Comparison of ENCODE assay signal across 23 cellular contexts in the genomic region with DNA sequence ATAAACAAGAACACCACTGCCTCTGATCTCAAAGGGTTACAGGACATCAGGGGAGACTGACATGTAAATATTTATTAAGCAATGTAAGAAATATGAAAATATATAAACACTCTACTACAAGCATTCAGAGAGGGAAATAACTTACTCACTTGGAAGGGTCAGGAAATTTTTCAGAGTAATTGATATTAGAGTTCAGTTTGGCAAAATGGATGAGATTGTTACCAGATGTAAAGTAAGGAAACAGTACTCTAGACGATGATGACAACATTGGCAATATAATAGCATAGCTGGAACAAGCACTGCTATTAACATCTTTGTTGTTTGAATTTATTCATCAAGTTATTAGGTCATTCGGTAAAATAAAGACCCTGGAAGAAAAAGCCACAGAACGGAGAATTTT. TPM values are rescaled to one million over a fixed set of nuclear protein-coding genes. Genes with fewer than 3 reads are reported as not detected.
A peak's percentile ranks its signal among the peaks of the same experiment; 100 is the strongest.
DNase-seq lines count a peak whose midpoint lies in the region; ATAC-seq and TF ChIP-seq lines count a peak whose summit lies in the region.
"Had no signal": no experiment of that assay in that cellular context is flagged by ENCODE, and none has a peak within 500 bp of the region (broad histone marks: within the 10 kb centered on the region; RNA-seq: fewer than 3 reads in every experiment).

No MANE protein-coding gene starts in this region.

- ATAC-seq in Right ventricle myocardium superior (ENCODE audit: poor library complexity) (peak; percentile 39), gastroesophageal sphincter (peak; percentile 17), HG03354 (IDR thresholded peaks at IDR 0.05; ENCODE audit: poor library complexity, severe bottlenecking, unreplicated experiment) (no peak)
- ATAC-seq: activated CD8-positive, alpha-beta T cell treated with anti-CD3 and anti-CD28 coated beads, Interleukin-2, amount 10 ng/mL, durations not matched to agents 7 days and 5 days; stimulated activated naive CD8-positive, alpha-beta T cell treated with anti-CD3 and anti-CD28 coated beads, Interleukin-15, amount 100 ng/mL, for 72 hours had no signal

- no peaks in the 10 kb centered on the region for H3K79me2 ChIP-seq in parathyroid adenoma

- no peaks in the 10 kb centered on the region for H3K27me3 ChIP-seq in right atrium auricular region
- no peaks in the 10 kb centered on the region for H3K27me3 ChIP-seq in gastroesophageal sphincter
- no peaks in the 10 kb centered on the region for H3K27me3 ChIP-seq in parathyroid adenoma (ENCODE audit: control insufficient read depth, insufficient read depth, low read length)
- H3K27me3 ChIP-seq in uterus = no peaks in the 10 kb centered on the region
- H3K27me3 ChIP-seq: brain microvascular endothelial cell, dorsolateral prefrontal cortex, ovary, tibial artery had no signal

- H3K9ac ChIP-seq in parathyroid adenoma = no peak overlapping the region

- H3K36me3 ChIP-seq in right atrium auricular region (no peaks in the 10 kb centered on the region), gastroesophageal sphincter (no peaks in the 10 kb centered on the region), parathyroid adenoma (ENCODE audit: control insufficient read depth, insufficient read depth, low read length) (no peaks in the 10 kb centered on the region), uterus (no peaks in the 10 kb centered on the region)
- H3K36me3 ChIP-seq: brain microvascular endothelial cell, ovary, tibial artery had no signal

- H2AFZ ChIP-seq in parathyroid adenoma = no peak overlapping the region

- no peak for DNase-seq in Right ventricle myocardium superior
- DNase-seq in right atrium auricular region (ENCODE audit: low spot score) = no peak
- no peak for DNase-seq in uterus
- no peak for DNase-seq in NCI-H128 (lab: John Stamatoyannopoulos, UW; ENCODE audit: unreplicated experiment)
- DNase-seq in DMS114 treated with DMSO at 0.1 percent for 48 hours (lab: John Stamatoyannopoulos, UW; ENCODE audit: unreplicated experiment) = no peak
- DNase-seq: 8988T; activated CD8-positive, alpha-beta T cell treated with anti-CD3 and anti-CD28 coated beads, Interleukin-2, amount 10 ng/mL, durations not matched to agents 7 days and 5 days; activated naive CD4-positive, alpha-beta T cell treated with anti-CD3 and anti-CD28 coated beads for 36 hours; DND-41; dorsolateral prefrontal cortex; GF-D8; NCI-H146; stimulated activated CD4-positive, alpha-beta T cell treated with anti-CD3 and anti-CD28 coated beads, Interleukin-12 subunit alpha, Interleukin-12 subunit beta, amount 100 ng/mL, for 4 hours; stimulated activated CD4-positive, alpha-beta T cell treated with anti-CD3 and anti-CD28 coated beads, Interleukin-2, amount 100 ng/mL, for 48 hours; stimulated activated naive CD8-positive, alpha-beta T cell treated with anti-CD3 and anti-CD28 coated beads, Interleukin-15, amount 100 ng/mL, for 72 hours; tibial artery had no signal

- no peak for TF ChIP-seq EP300 in gastroesophageal sphincter (IDR thresholded peaks at IDR 0.05)

- H3K27ac ChIP-seq in right atrium auricular region = peak overlapping the region in 1 of 2 donors; percentile 33
- H3K27ac ChIP-seq in gastroesophageal sphincter = peak overlapping the region; percentile 3 to 67 (median 44)
- peak overlapping the region; percentile 0 for H3K27ac ChIP-seq in parathyroid adenoma
- H3K27ac ChIP-seq in uterus = peak overlapping the region; percentile 52 to 70
- H3K27ac ChIP-seq: brain microvascular endothelial cell, tibial artery had no signal

- no peaks in the 10 kb centered on the region for H3K9me3 ChIP-seq in right atrium auricular region
- no peaks in the 10 kb centered on the region for H3K9me3 ChIP-seq in gastroesophageal sphincter
- no peaks in the 10 kb centered on the region for H3K9me3 ChIP-seq in parathyroid adenoma (ENCODE audit: control insufficient read depth, low read length)
- no peaks in the 10 kb centered on the region for H3K9me3 ChIP-seq in uterus
- H3K9me3 ChIP-seq: mucosa of descending colon, ovary, tibial artery had no signal

- intact Hi-C loops in Right ventricle myocardium superior (cut with DNase I) = no loop called here
- intact Hi-C loops in uterus (cut with DNase I; ENCODE audit: low total_unique reads) = no loop called here

- TF ChIP-seq POLR2A in gastroesophageal sphincter (IDR thresholded peaks at IDR 0.05) = no peak
- no peak for TF ChIP-seq POLR2A in uterus (IDR thresholded peaks at IDR 0.05)

- H3K4me1 ChIP-seq in right atrium auricular region (peaks cover 0 to 41% of the 10 kb centered on the region in 2 donors), gastroesophageal sphincter (peaks cover 3 to 46% (median 9%) of the 10 kb centered on the region in 3 donors), parathyroid adenoma (no peaks in the 10 kb centered on the region), uterus (peaks cover under 1 to 17% of the 10 kb centered on the region in 2 donors)

- no peak overlapping the region for H3K4me2 ChIP-seq in parathyroid adenoma (ENCODE audit: low read length)

- TF ChIP-seq CTCF in right atrium auricular region (IDR thresholded peaks at IDR 0.05) = no peak
- TF ChIP-seq CTCF in gastroesophageal sphincter (IDR thresholded peaks at IDR 0.05) = no peak
- no peak for TF ChIP-seq CTCF in parathyroid adenoma (IDR thresholded peaks at IDR 0.05)
- TF ChIP-seq CTCF in uterus (IDR thresholded peaks at IDR 0.05) = no peak

- H3K4me3 ChIP-seq in right atrium auricular region (no peak overlapping the region), gastroesophageal sphincter (no peak overlapping the region), parathyroid adenoma (ENCODE audit: low read depth, low read length) (no peak overlapping the region), uterus (no peak overlapping the region)
- H3K4me3 ChIP-seq: dorsolateral prefrontal cortex, mucosa of descending colon, ovary, tibial artery had no signal

- 18 to 21% methylated on average over 3 of the region's 3 CpGs for WGBS in gastroesophageal sphincter (ENCODE audit: low coverage in 1 of 2), 2 donors

RNA-seq across cellular contexts. Expression of gene GNA14, which starts 49.2 kb away (rescaled TPM):
- total RNA-seq in Right ventricle myocardium superior (1.9 TPM), right atrium auricular region (1 to 10 TPM; 2.2 to 4.3 TPM), gastroesophageal sphincter (1 to 10 TPM; 3.9 to 6.4 (median 5.1) TPM), uterus (10 to 100 TPM; 11.3 to 23.6 (median 16.2) TPM)
- total RNA-seq: activated CD8-positive, alpha-beta T cell treated with anti-CD3 and anti-CD28 coated beads, Interleukin-2, amount 10 ng/mL, durations not matched to agents 7 days and 5 days; activated naive CD4-positive, alpha-beta T cell treated with anti-CD3 and anti-CD28 coated beads for 36 hours; T-helper 2 cell treated with Interferon-gamma antibody and Interleukin-4, amounts not matched to agents 100 ng/mL and 5 ng/mL, for 36 hours had no signal
